ENCODE assay signal across 30 cellular contexts in genomic region chr3:70736009-70736408, GRCh38.
DNase-seq lines count a peak whose midpoint lies in the region; ATAC-seq and TF ChIP-seq lines count a peak whose summit lies in the region.
"Had no signal": no experiment of that assay in that cellular context is flagged by ENCODE, and none has a peak within 500 bp of the region (broad histone marks: within the 10 kb centered on the region; RNA-seq: fewer than 3 reads in every experiment).

No MANE protein-coding gene starts in this region.

- H3K36me3 ChIP-seq in hepatocyte (replicated peaks; ENCODE audit: insufficient read depth, low read depth): no peaks in the 10 kb centered on the region
- H3K36me3 ChIP-seq: cardiac muscle cell, gastrocnemius medialis, SJSA1, upper lobe of right lung, WERI-Rb-1 had no signal

- no peaks in the 10 kb centered on the region for H4K20me1 ChIP-seq in hepatocyte (ENCODE audit: insufficient read depth, poor library complexity, severe bottlenecking)

- H3K9me2 ChIP-seq in hepatocyte (replicated peaks; ENCODE audit: insufficient read depth): no peaks in the 10 kb centered on the region

- DNase-seq in GM03348 (ENCODE audit: low spot score) (peak; percentile 62), amniotic epithelial cell (ENCODE audit: low read depth) (peak; percentile 61), fibroblast of pulmonary artery (ENCODE audit: low read depth) (peak; percentile 23), renal cortical epithelial cell (ENCODE audit: low read depth) (peak; percentile 33), hepatocyte (ENCODE audit: low spot score) (no peak)
- DNase-seq: activated CD4-positive, alpha-beta T cell treated with anti-CD3 and anti-CD28 coated beads for 48 hours; activated naive CD4-positive, alpha-beta T cell treated with anti-CD3 and anti-CD28 coated beads, Interleukin-2, amount 50 U/mL, for 16 hours; Caco-2; effector CD8-positive, alpha-beta T cell; erythroblast; gastrocnemius medialis; HFFc6; left colon; NCI-H1048; NCI-H187; NCI-H2171; NCI-H510A; occipital lobe; stimulated activated CD4-positive, alpha-beta T cell treated with anti-CD3 and anti-CD28 coated beads, Interleukin-15, amount 100 ng/mL, for 24 hours; T1000; upper lobe of right lung; WERI-Rb-1 had no signal

- ATAC-seq in HG03571 (IDR thresholded peaks at IDR 0.05; ENCODE audit: unreplicated experiment): no peak
- ATAC-seq in HG02884 (IDR thresholded peaks at IDR 0.05; ENCODE audit: unreplicated experiment): no peak
- ATAC-seq in HG03439 (IDR thresholded peaks at IDR 0.05; ENCODE audit: unreplicated experiment): no peak
- ATAC-seq: activated T-helper 17 cell treated with anti-CD3 and anti-CD28 coated beads, Interleukin-2, amount 50 U/mL, for 72 hours; gastrocnemius medialis; left colon; stimulated activated memory B cell treated with anti-CD40 and anti-IgM and Interleukin-4, amounts not matched to agents 10 μg/mL and 1 μg/mL and 100 μg/mL, for 72 hours; upper lobe of right lung had no signal

- no peak overlapping the region for H2AFZ ChIP-seq in hepatocyte

- TF ChIP-seq CTCF in fibroblast of pulmonary artery (IDR thresholded peaks at IDR 0.05; ENCODE audit: low read length, missing control alignments) (no peak), hepatocyte (IDR thresholded peaks at IDR 0.05; ENCODE audit: poor library complexity) (no peak)

- WGBS in hepatocyte (ENCODE audit: low lambda C conversion rate, missing lambda C conversion rate): 89% methylated on average over 1 of the region's 1 CpG

- no peaks in the 10 kb centered on the region for H3K4me1 ChIP-seq in hepatocyte (ENCODE audit: insufficient read depth)
- H3K4me1 ChIP-seq: gastrocnemius medialis, upper lobe of right lung had no signal

- no peak overlapping the region for H3K27ac ChIP-seq in hepatocyte
- H3K27ac ChIP-seq: cardiac muscle cell, coronary artery, gastrocnemius medialis, SJSA1, upper lobe of right lung, WERI-Rb-1 had no signal

- no peaks in the 10 kb centered on the region for H3K27me3 ChIP-seq in hepatocyte
- H3K27me3 ChIP-seq: cardiac muscle cell, gastrocnemius medialis, SJSA1, upper lobe of right lung had no signal

- no peaks in the 10 kb centered on the region for H3K9me3 ChIP-seq in hepatocyte (ENCODE audit: low read depth)
- H3K9me3 ChIP-seq: Caco-2, gastrocnemius medialis, SJSA1, upper lobe of right lung had no signal

- H3K79me2 ChIP-seq in hepatocyte: no peaks in the 10 kb centered on the region

- H3K4me2 ChIP-seq in hepatocyte: no peak overlapping the region

- no peak overlapping the region for H3K4me3 ChIP-seq in fibroblast of pulmonary artery (replicated peaks; ENCODE audit: low read depth, low read length)
- no peak overlapping the region for H3K4me3 ChIP-seq in hepatocyte
- H3K4me3 ChIP-seq: cardiac muscle cell, coronary artery, gastrocnemius medialis, SJSA1, upper lobe of right lung had no signal
